Comparison of ENCODE assay signal across 8 cellular contexts in genomic region chr17:17741346-17742023, GRCh38.
DNase-seq lines count a peak whose midpoint lies in the region; ATAC-seq and TF ChIP-seq lines count a peak whose summit lies in the region.

No MANE protein-coding gene starts in this region.

- peak; percentile 62 for DNase-seq in iPS-NIHi7 (ENCODE audit: extremely low spot score)
- no peak for DNase-seq in stimulated activated effector memory CD8-positive, alpha-beta T cell treated with anti-CD3 and anti-CD28 coated beads, Interleukin-12 subunit alpha, Interleukin-12 subunit beta, amount 100 ng/mL, for 72 hours (ENCODE audit: low spot score in 2 of 2)
- DNase-seq in DMS79 (lab: John Stamatoyannopoulos, UW), result no peak
- DNase-seq in stimulated activated naive CD4-positive, alpha-beta T cell treated with Interleukin-2 at 50 U/mL for 16 hours (lab: John Stamatoyannopoulos, UW), result no peak
- no peak for DNase-seq in activated T-helper 1 cell treated with anti-CD3 and anti-CD28 coated beads, Interleukin-12 subunit alpha, Interleukin-12 subunit beta, Interleukin-2, Interleukin-4 antibody, amounts not matched to agents 30 ng/mL and 10 ng/mL and 1 ng/mL, durations not matched to agents 14 hours and 24 hours and 36 hours (ENCODE audit: low spot score)
- no peak for DNase-seq in 8988T

- TF ChIP-seq CTCF in brain (conservative IDR thresholded peaks at IDR 0.05), result peak in 1 of 2 experiments; percentile 44

- peak overlapping the region; percentile 65 for H3K27ac ChIP-seq in HUES48 (ENCODE audit: low read depth, low read length)

- H3K4me3 Mint-ChIP-seq in brain, result peak overlapping the region; percentile 79 to 83 (median 82)
- no peak overlapping the region for H3K4me3 Mint-ChIP-seq in stimulated activated effector memory CD8-positive, alpha-beta T cell treated with anti-CD3 and anti-CD28 coated beads, Interleukin-12 subunit alpha, Interleukin-12 subunit beta, amount 100 ng/mL, for 72 hours
- no peak overlapping the region for H3K4me3 Mint-ChIP-seq in activated T-helper 1 cell treated with anti-CD3 and anti-CD28 coated beads, Interleukin-12 subunit alpha, Interleukin-12 subunit beta, Interleukin-2, Interleukin-4 antibody, amounts not matched to agents 30 ng/mL and 10 ng/mL and 1 ng/mL, durations not matched to agents 14 hours and 24 hours and 36 hours

- H3K36me3 Mint-ChIP-seq in brain, result peaks cover 2% of the 10 kb centered on the region
- no peaks in the 10 kb centered on the region for H3K36me3 Mint-ChIP-seq in stimulated activated effector memory CD8-positive, alpha-beta T cell treated with anti-CD3 and anti-CD28 coated beads, Interleukin-12 subunit alpha, Interleukin-12 subunit beta, amount 100 ng/mL, for 72 hours
- no peaks in the 10 kb centered on the region for H3K36me3 Mint-ChIP-seq in activated T-helper 1 cell treated with anti-CD3 and anti-CD28 coated beads, Interleukin-12 subunit alpha, Interleukin-12 subunit beta, Interleukin-2, Interleukin-4 antibody, amounts not matched to agents 30 ng/mL and 10 ng/mL and 1 ng/mL, durations not matched to agents 14 hours and 24 hours and 36 hours (ENCODE audit: low read depth)

- no peaks in the 10 kb centered on the region for H3K36me3 ChIP-seq in HUES48 (ENCODE audit: control insufficient read depth, insufficient read depth, low read length)

- H3K9me3 ChIP-seq in HUES48 (ENCODE audit: control insufficient read depth, insufficient read depth, low read length), result no peaks in the 10 kb centered on the region

- H3K27me3 ChIP-seq in HUES48 (ENCODE audit: control insufficient read depth, insufficient read depth, low read length), result peaks cover 8% of the 10 kb centered on the region

- no peak for ATAC-seq in stimulated activated effector memory CD8-positive, alpha-beta T cell treated with anti-CD3 and anti-CD28 coated beads, Interleukin-12 subunit alpha, Interleukin-12 subunit beta, amount 100 ng/mL, for 72 hours

- intact Hi-C loops in activated T-helper 1 cell treated with anti-CD3 and anti-CD28 coated beads, Interleukin-12 subunit alpha, Interleukin-12 subunit beta, Interleukin-2, Interleukin-4 antibody, amounts not matched to agents 30 ng/mL and 10 ng/mL and 1 ng/mL, durations not matched to agents 14 hours and 24 hours and 36 hours (cut with micrococcal nuclease), result no loop called here

- no peak overlapping the region for H3K9ac ChIP-seq in HUES48 (ENCODE audit: low read depth, low read length)

- H3K4me3 ChIP-seq in HUES48 (ENCODE audit: low read depth, low read length), result no peak overlapping the region

- H3K27ac Mint-ChIP-seq in brain, result peak overlapping the region; percentile 92 to 99 (median 97)
- peak overlapping the region; percentile 54 for H3K27ac Mint-ChIP-seq in stimulated activated effector memory CD8-positive, alpha-beta T cell treated with anti-CD3 and anti-CD28 coated beads, Interleukin-12 subunit alpha, Interleukin-12 subunit beta, amount 100 ng/mL, for 72 hours
- no peak overlapping the region for H3K27ac Mint-ChIP-seq in activated T-helper 1 cell treated with anti-CD3 and anti-CD28 coated beads, Interleukin-12 subunit alpha, Interleukin-12 subunit beta, Interleukin-2, Interleukin-4 antibody, amounts not matched to agents 30 ng/mL and 10 ng/mL and 1 ng/mL, durations not matched to agents 14 hours and 24 hours and 36 hours

- peaks cover 3% of the 10 kb centered on the region for H3K27me3 Mint-ChIP-seq in brain
- H3K27me3 Mint-ChIP-seq in activated T-helper 1 cell treated with anti-CD3 and anti-CD28 coated beads, Interleukin-12 subunit alpha, Interleukin-12 subunit beta, Interleukin-2, Interleukin-4 antibody, amounts not matched to agents 30 ng/mL and 10 ng/mL and 1 ng/mL, durations not matched to agents 14 hours and 24 hours and 36 hours (ENCODE audit: insufficient read depth), result no peaks in the 10 kb centered on the region

- H3K9me3 Mint-ChIP-seq in brain, result no peaks in the 10 kb centered on the region
- H3K9me3 Mint-ChIP-seq in stimulated activated effector memory CD8-positive, alpha-beta T cell treated with anti-CD3 and anti-CD28 coated beads, Interleukin-12 subunit alpha, Interleukin-12 subunit beta, amount 100 ng/mL, for 72 hours, result no peaks in the 10 kb centered on the region
- H3K9me3 Mint-ChIP-seq in activated T-helper 1 cell treated with anti-CD3 and anti-CD28 coated beads, Interleukin-12 subunit alpha, Interleukin-12 subunit beta, Interleukin-2, Interleukin-4 antibody, amounts not matched to agents 30 ng/mL and 10 ng/mL and 1 ng/mL, durations not matched to agents 14 hours and 24 hours and 36 hours, result no peaks in the 10 kb centered on the region

- peaks cover 93% of the 10 kb centered on the region for H3K4me1 Mint-ChIP-seq in brain
- peaks cover 28% of the 10 kb centered on the region for H3K4me1 Mint-ChIP-seq in stimulated activated effector memory CD8-positive, alpha-beta T cell treated with anti-CD3 and anti-CD28 coated beads, Interleukin-12 subunit alpha, Interleukin-12 subunit beta, amount 100 ng/mL, for 72 hours
- no peaks in the 10 kb centered on the region for H3K4me1 Mint-ChIP-seq in activated T-helper 1 cell treated with anti-CD3 and anti-CD28 coated beads, Interleukin-12 subunit alpha, Interleukin-12 subunit beta, Interleukin-2, Interleukin-4 antibody, amounts not matched to agents 30 ng/mL and 10 ng/mL and 1 ng/mL, durations not matched to agents 14 hours and 24 hours and 36 hours (ENCODE audit: low read depth)

- peaks cover 38% of the 10 kb centered on the region for H3K4me1 ChIP-seq in HUES48 (ENCODE audit: control insufficient read depth, insufficient read depth, low read length)

Comparison
In these comparisons a context has a peak if more than half of its experiments do, and no peak if none do; other contexts are left out.
1. H3K4me3 Mint-ChIP-seq: peak in brain (5 of 5); none in stimulated activated effector memory CD8-positive, alpha-beta T cell treated with anti-CD3 and anti-CD28 coated beads, Interleukin-12 subunit alpha, Interleukin-12 subunit beta, amount 100 ng/mL, for 72 hours (single experiment) and activated T-helper 1 cell treated with anti-CD3 and anti-CD28 coated beads, Interleukin-12 subunit alpha, Interleukin-12 subunit beta, Interleukin-2, Interleukin-4 antibody, amounts not matched to agents 30 ng/mL and 10 ng/mL and 1 ng/mL, durations not matched to agents 14 hours and 24 hours and 36 hours (single experiment).